Comparison of ENCODE assay signal across 8 cellular contexts in the genomic region with DNA sequence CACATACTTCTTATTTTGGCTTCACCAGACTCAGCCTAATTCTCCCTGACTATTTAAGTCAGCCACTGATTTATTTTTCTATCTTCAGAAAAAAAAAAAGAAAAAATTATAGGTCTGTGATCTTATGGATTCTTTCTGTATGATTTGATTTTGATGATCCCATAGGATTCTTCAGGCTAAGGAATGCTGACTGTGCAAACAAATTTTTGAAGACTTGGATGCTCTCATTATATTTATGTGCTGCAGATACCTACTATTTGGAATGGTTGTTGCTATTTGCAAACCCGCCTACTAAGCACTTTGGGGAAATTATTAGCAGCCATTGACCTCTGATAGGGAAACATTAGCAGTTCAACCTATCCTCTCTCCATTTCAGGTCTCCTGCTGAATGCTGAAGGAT. TPM values are rescaled to one million over a fixed set of nuclear protein-coding genes. Genes with fewer than 3 reads are reported as not detected.
"Had no signal": no experiment of that assay in that cellular context is flagged by ENCODE, and none has a peak within 500 bp of the region (broad histone marks: within the 10 kb centered on the region; RNA-seq: fewer than 3 reads in every experiment).

No MANE protein-coding gene starts in this region.

- H3K4me3 ChIP-seq: GM23338, HAP-1 had no signal

- H3K9me3 ChIP-seq: HAP-1 had no signal

- ATAC-seq: GM23338, HCT116 had no signal

- H2AFZ ChIP-seq: GM23338 had no signal

- H3K36me3 ChIP-seq: HAP-1 had no signal

- H3K4me2 ChIP-seq: GM23338 had no signal

- H3K27ac ChIP-seq: HL-60 had no signal

- DNase-seq: H7, HFFc6, KG1 had no signal

RNA-seq across cellular contexts. Expression of a gene that starts 4.0 kb away (rescaled TPM):
- total RNA-seq: HFFc6 had no signal
- polyA plus RNA-seq: IgD-negative memory B cell had no signal
